In genomic region chr15:40443846-40444245, GRCh38 we compare ENCODE assay signal across 15 cellular contexts. TPM values are rescaled to one million over a fixed set of nuclear protein-coding genes. Genes with fewer than 3 reads are reported as not detected.
A peak's percentile ranks its signal among the peaks of the same experiment; 100 is the strongest.
DNase-seq lines count a peak whose midpoint lies in the region; ATAC-seq and TF ChIP-seq lines count a peak whose summit lies in the region.
"Had no signal": no experiment of that assay in that cellular context is flagged by ENCODE, and none has a peak within 500 bp of the region (broad histone marks: within the 10 kb centered on the region; RNA-seq: fewer than 3 reads in every experiment).

No MANE protein-coding gene starts in this region.

- H3K4me3 Mint-ChIP-seq in activated naive CD4-positive, alpha-beta T cell treated with anti-CD3 and anti-CD28 coated beads for 36 hours, result peak overlapping the region; percentile 2
- peak overlapping the region; percentile 92 for H3K4me3 Mint-ChIP-seq in T-helper 17 cell

- H3K27me3 ChIP-seq in upper lobe of right lung, result no peaks in the 10 kb centered on the region
- H3K27me3 ChIP-seq: brain microvascular endothelial cell, thyroid gland had no signal

- no peak for DNase-seq in activated naive CD4-positive, alpha-beta T cell treated with anti-CD3 and anti-CD28 coated beads for 36 hours
- no peak for DNase-seq in activated naive CD4-positive, alpha-beta T cell (lab: John Stamatoyannopoulos, UW)
- no peak for DNase-seq in T-helper 17 cell
- DNase-seq in kidney tubule cell (ENCODE audit: low spot score), result peak; percentile 18
- no peak for DNase-seq in upper lobe of right lung
- DNase-seq in central memory CD4-positive, alpha-beta T cell, result no peak
- DNase-seq in cerebellar nuclear complex (lab: John Stamatoyannopoulos, UW), result no peak
- DNase-seq: brain microvascular endothelial cell; effector CD8-positive, alpha-beta T cell; foreskin melanocyte; NCI-H1436; NCI-H748 treated with DMSO at 0.1 percent for 48 hours; SHP77 treated with DMSO at 0.1 percent for 48 hours had no signal

- ATAC-seq in T-helper 17 cell (no peak), upper lobe of right lung (no peak), GM18873 (IDR thresholded peaks at IDR 0.05; ENCODE audit: low FRiP score, unreplicated experiment) (no peak)

- no peaks in the 10 kb centered on the region for H3K36me3 Mint-ChIP-seq in activated naive CD4-positive, alpha-beta T cell treated with anti-CD3 and anti-CD28 coated beads for 36 hours (ENCODE audit: low read depth)
- H3K36me3 Mint-ChIP-seq in T-helper 17 cell (ENCODE audit: low read depth), result peaks cover 4% of the 10 kb centered on the region

- no peaks in the 10 kb centered on the region for H3K9me3 Mint-ChIP-seq in activated naive CD4-positive, alpha-beta T cell treated with anti-CD3 and anti-CD28 coated beads for 36 hours

- intact Hi-C loops in activated naive CD4-positive, alpha-beta T cell treated with anti-CD3 and anti-CD28 coated beads for 36 hours (cut with micrococcal nuclease), result loop anchor here (2.0 kb wide), 2 partner anchors 27 to 121 kb away; partner anchors contain the start of genes CCDC32 and CHST14
- intact Hi-C loops in upper lobe of right lung (cut with DNase I), result no loop called here

- H3K4me1 ChIP-seq in upper lobe of right lung, result peaks cover 43% of the 10 kb centered on the region

- peak overlapping the region; percentile 36 for H3K27ac ChIP-seq in upper lobe of right lung
- H3K27ac ChIP-seq: brain microvascular endothelial cell, thyroid gland had no signal

- TF ChIP-seq CTCF in upper lobe of right lung (IDR thresholded peaks at IDR 0.05), result no peak

- H3K27ac Mint-ChIP-seq in activated naive CD4-positive, alpha-beta T cell treated with anti-CD3 and anti-CD28 coated beads for 36 hours, result no peak overlapping the region
- H3K27ac Mint-ChIP-seq in T-helper 17 cell, result peak overlapping the region; percentile 39

- H3K9me3 ChIP-seq in T-helper 17 cell (ENCODE audit: control insufficient read depth, low read length, poor library complexity, severe bottlenecking) (no peaks in the 10 kb centered on the region), upper lobe of right lung (no peaks in the 10 kb centered on the region)
- H3K9me3 ChIP-seq: thyroid gland had no signal

- CTCF ChIA-PET in activated naive CD4-positive, alpha-beta T cell treated with anti-CD3 and anti-CD28 coated beads for 36 hours (lab: Charles Lee), result interaction anchor here (0.9 to 2.6 kb wide), 3 partner anchors 11 to 64 kb away, joined by 3 to 21 read pairs (median 3); no protein-coding TSS in a partner anchor

- H3K4me3 ChIP-seq in upper lobe of right lung, result no peak overlapping the region
- H3K4me3 ChIP-seq: thyroid gland had no signal

- H3K4me1 Mint-ChIP-seq in activated naive CD4-positive, alpha-beta T cell treated with anti-CD3 and anti-CD28 coated beads for 36 hours (ENCODE audit: low read depth), result peaks cover 52% of the 10 kb centered on the region
- peaks cover 39% of the 10 kb centered on the region for H3K4me1 Mint-ChIP-seq in T-helper 17 cell

- no peaks in the 10 kb centered on the region for H3K36me3 ChIP-seq in upper lobe of right lung
- H3K36me3 ChIP-seq: brain microvascular endothelial cell, thyroid gland had no signal

- peaks cover 14% of the 10 kb centered on the region for H3K27me3 Mint-ChIP-seq in activated naive CD4-positive, alpha-beta T cell treated with anti-CD3 and anti-CD28 coated beads for 36 hours (ENCODE audit: low read depth)
- H3K27me3 Mint-ChIP-seq in T-helper 17 cell, result peaks cover under 1% of the 10 kb centered on the region

RNA-seq across cellular contexts. Expression of gene BAHD1, which starts 3.1 kb away (rescaled TPM):
- 10 to 100 TPM in 1 of 2 experiments, 1 to 10 TPM in 1; 9.9 to 11.7 TPM for total RNA-seq in activated naive CD4-positive, alpha-beta T cell treated with anti-CD3 and anti-CD28 coated beads for 36 hours
- 10 to 100 TPM; 30.2 to 32.1 TPM for total RNA-seq in T-helper 17 cell
- total RNA-seq in upper lobe of right lung, result 29.8 TPM

RNA-seq across cellular contexts. Expression of gene CHST14, which starts 26.9 kb away (rescaled TPM):
- total RNA-seq in activated naive CD4-positive, alpha-beta T cell treated with anti-CD3 and anti-CD28 coated beads for 36 hours, result 1 to 10 TPM; 4.4 to 4.6 TPM
- 1 to 10 TPM; 4.4 to 7.5 TPM for total RNA-seq in T-helper 17 cell
- 14.1 TPM for total RNA-seq in upper lobe of right lung

RNA-seq across cellular contexts. Expression of gene IVD, which starts 38.3 kb away (rescaled TPM):
- total RNA-seq in activated naive CD4-positive, alpha-beta T cell treated with anti-CD3 and anti-CD28 coated beads for 36 hours, result 10 to 100 TPM; 33.1 to 34.1 TPM
- 10 to 100 TPM; 30.1 to 37.0 TPM for total RNA-seq in T-helper 17 cell
- 115 TPM for total RNA-seq in upper lobe of right lung
